13 cellular contexts compared by ENCODE assay signal in genomic region chr10:114518401-114519305, GRCh38.
DNase-seq lines count a peak whose midpoint lies in the region; ATAC-seq and TF ChIP-seq lines count a peak whose summit lies in the region.
"Had no signal": no experiment of that assay in that cellular context is flagged by ENCODE, and none has a peak within 500 bp of the region (broad histone marks: within the 10 kb centered on the region; RNA-seq: fewer than 3 reads in every experiment).

No MANE protein-coding gene starts in this region.

- peak overlapping the region; percentile 48 to 84 for H3K27ac ChIP-seq in lung (ENCODE audit: low read depth in 1 of 2, low read length in 1 of 2)
- H3K27ac ChIP-seq in ascending aorta = no peak overlapping the region
- no peak overlapping the region for H3K27ac ChIP-seq in mesendoderm (ENCODE audit: low read depth, low read length)

- no peaks in the 10 kb centered on the region for H3K9me3 ChIP-seq in lung (ENCODE audit: control insufficient read depth in 2 of 2, insufficient read depth in 1 of 2, low read length in 1 of 2)
- no peaks in the 10 kb centered on the region for H3K9me3 ChIP-seq in ascending aorta
- H3K9me3 ChIP-seq: ovary had no signal

- peak overlapping the region; percentile 81 for H3K27ac Mint-ChIP-seq in stimulated activated naive CD8-positive, alpha-beta T cell treated with anti-CD3 and anti-CD28 coated beads, Interleukin-15, Interleukin-2, amounts not matched to agents 100 ng/mL and 50 ng/mL, for 24 hours
- H3K27ac Mint-ChIP-seq in activated naive CD8-positive, alpha-beta T cell treated with anti-CD3 and anti-CD28 coated beads, Interleukin-2, amount 50 U/mL, for 24 hours = peak overlapping the region; percentile 88
- H3K27ac Mint-ChIP-seq: dendritic cell treated with granulocyte-macrophage colony-stimulating factor and Interleukin-4, amounts not matched to agents 40 ng/mL and 50 ng/mL, for 4 days had no signal

- peak overlapping the region; percentile 63 for H3K4me3 Mint-ChIP-seq in stimulated activated naive CD8-positive, alpha-beta T cell treated with anti-CD3 and anti-CD28 coated beads, Interleukin-15, Interleukin-2, amounts not matched to agents 100 ng/mL and 50 ng/mL, for 24 hours
- peak overlapping the region; percentile 29 for H3K4me3 Mint-ChIP-seq in activated naive CD8-positive, alpha-beta T cell treated with anti-CD3 and anti-CD28 coated beads, Interleukin-2, amount 50 U/mL, for 24 hours
- H3K4me3 Mint-ChIP-seq: dendritic cell treated with granulocyte-macrophage colony-stimulating factor and Interleukin-4, amounts not matched to agents 40 ng/mL and 50 ng/mL, for 4 days had no signal

- ATAC-seq in stimulated activated naive CD8-positive, alpha-beta T cell treated with anti-CD3 and anti-CD28 coated beads, Interleukin-15, Interleukin-2, amounts not matched to agents 100 U/mL and 50 U/mL, for 24 hours = no peak
- ATAC-seq in activated naive CD8-positive, alpha-beta T cell treated with anti-CD3 and anti-CD28 coated beads, Interleukin-2, amount 50 U/mL, for 24 hours = no peak
- no peak for ATAC-seq in lung (ENCODE audit: insufficient read depth, low FRiP score)

- H3K9me3 Mint-ChIP-seq in stimulated activated naive CD8-positive, alpha-beta T cell treated with anti-CD3 and anti-CD28 coated beads, Interleukin-15, Interleukin-2, amounts not matched to agents 100 ng/mL and 50 ng/mL, for 24 hours = no peaks in the 10 kb centered on the region
- H3K9me3 Mint-ChIP-seq in activated naive CD8-positive, alpha-beta T cell treated with anti-CD3 and anti-CD28 coated beads, Interleukin-2, amount 50 U/mL, for 24 hours = no peaks in the 10 kb centered on the region
- H3K9me3 Mint-ChIP-seq: dendritic cell treated with granulocyte-macrophage colony-stimulating factor and Interleukin-4, amounts not matched to agents 40 ng/mL and 50 ng/mL, for 4 days; IgD-negative memory B cell; T-helper 1 cell treated with Interleukin-12 subunit alpha and Interleukin-12 subunit beta and Interleukin-4 antibody, amounts not matched to agents 30 μg/mL and 1 μg/mL, for 36 hours had no signal

- H2BK120ac ChIP-seq in mesendoderm (ENCODE audit: low read depth, low read length) = no peak overlapping the region

- H3K27me3 ChIP-seq in lung (ENCODE audit: control insufficient read depth, insufficient read depth) (no peaks in the 10 kb centered on the region), ascending aorta (no peaks in the 10 kb centered on the region), mesendoderm (ENCODE audit: insufficient read depth, low read length, poor library complexity) (no peaks in the 10 kb centered on the region)
- H3K27me3 ChIP-seq: ovary had no signal

- no peak overlapping the region for H3K4ac ChIP-seq in mesendoderm (ENCODE audit: low read depth, low read length)

- H3K4me1 ChIP-seq in lung (ENCODE audit: control insufficient read depth in 2 of 2, insufficient read depth in 2 of 2, low read length in 2 of 2) (peaks cover 5 to 41% of the 10 kb centered on the region in 2 donors), ascending aorta (peaks cover 0 to 6% of the 10 kb centered on the region in 2 donors), mesendoderm (ENCODE audit: control insufficient read depth, low read depth, low read length) (peaks cover 12% of the 10 kb centered on the region)

- no peak overlapping the region for H3K4me2 ChIP-seq in mesendoderm (ENCODE audit: low read length)

- no peak overlapping the region for H3K9ac ChIP-seq in mesendoderm (ENCODE audit: low read length)

- no peak for TF ChIP-seq CTCF in lung (IDR thresholded peaks at IDR 0.05; ENCODE audit: control extremely low read depth, extremely low read depth)
- TF ChIP-seq CTCF in ascending aorta (IDR thresholded peaks at IDR 0.05) = no peak

- DNase-seq in stimulated activated naive CD8-positive, alpha-beta T cell treated with anti-CD3 and anti-CD28 coated beads, Interleukin-15, Interleukin-2, amounts not matched to agents 100 U/mL and 50 U/mL, for 24 hours = no peak
- no peak for DNase-seq in activated naive CD8-positive, alpha-beta T cell treated with anti-CD3 and anti-CD28 coated beads, Interleukin-2, amount 50 U/mL, for 24 hours
- DNase-seq in lung (ENCODE audit: low spot score) (no peak), ascending aorta (ENCODE audit: low spot score in 2 of 2) (no peak), cerebellar nuclear complex (lab: John Stamatoyannopoulos, UW) (no peak), mesendoderm (no peak), T-helper 9 cell (no peak)
- DNase-seq: NCI-H2227 treated with DMSO at 0.1 percent for 48 hours had no signal

- H2BK5ac ChIP-seq in mesendoderm (ENCODE audit: low read length) = no peak overlapping the region

- intact Hi-C loops in ascending aorta (cut with DNase I) = no loop called here

- no peak overlapping the region for H4K5ac ChIP-seq in mesendoderm (ENCODE audit: low read length)

- H3K23ac ChIP-seq in mesendoderm (ENCODE audit: low read length) = no peak overlapping the region

- 79 to 83% methylated on average over 4 of the region's 4 CpGs for WGBS in lung, 2 donors
- WGBS in mesendoderm (ENCODE audit: extremely low coverage, insufficient coverage, low lambda C conversion rate) = no CpG with 5 or more reads among the region's 4 CpGs

- H3K27me3 Mint-ChIP-seq in stimulated activated naive CD8-positive, alpha-beta T cell treated with anti-CD3 and anti-CD28 coated beads, Interleukin-15, Interleukin-2, amounts not matched to agents 100 ng/mL and 50 ng/mL, for 24 hours = no peaks in the 10 kb centered on the region
- no peaks in the 10 kb centered on the region for H3K27me3 Mint-ChIP-seq in activated naive CD8-positive, alpha-beta T cell treated with anti-CD3 and anti-CD28 coated beads, Interleukin-2, amount 50 U/mL, for 24 hours
- H3K27me3 Mint-ChIP-seq: IgD-negative memory B cell had no signal

- H3K79me2 ChIP-seq in mesendoderm (ENCODE audit: control insufficient read depth, insufficient read depth, low read length) = peaks cover 18% of the 10 kb centered on the region

- no peak overlapping the region for H3K18ac ChIP-seq in mesendoderm (ENCODE audit: low read length)

- H3K4me1 Mint-ChIP-seq in stimulated activated naive CD8-positive, alpha-beta T cell treated with anti-CD3 and anti-CD28 coated beads, Interleukin-15, Interleukin-2, amounts not matched to agents 100 ng/mL and 50 ng/mL, for 24 hours (ENCODE audit: low read depth) = peaks cover 100% of the 10 kb centered on the region
- peaks cover 97% of the 10 kb centered on the region for H3K4me1 Mint-ChIP-seq in activated naive CD8-positive, alpha-beta T cell treated with anti-CD3 and anti-CD28 coated beads, Interleukin-2, amount 50 U/mL, for 24 hours

- H3K79me1 ChIP-seq in mesendoderm (ENCODE audit: low read length) = peaks cover 9% of the 10 kb centered on the region

- no peak overlapping the region for H2AK5ac ChIP-seq in mesendoderm (ENCODE audit: low read length)

- H3K36me3 Mint-ChIP-seq in stimulated activated naive CD8-positive, alpha-beta T cell treated with anti-CD3 and anti-CD28 coated beads, Interleukin-15, Interleukin-2, amounts not matched to agents 100 ng/mL and 50 ng/mL, for 24 hours (ENCODE audit: low read depth) = peaks cover 5% of the 10 kb centered on the region
- no peaks in the 10 kb centered on the region for H3K36me3 Mint-ChIP-seq in activated naive CD8-positive, alpha-beta T cell treated with anti-CD3 and anti-CD28 coated beads, Interleukin-2, amount 50 U/mL, for 24 hours (ENCODE audit: low read depth)

- H3K4me3 ChIP-seq in lung (no peak overlapping the region), ascending aorta (no peak overlapping the region), mesendoderm (ENCODE audit: low read length) (no peak overlapping the region)
- H3K4me3 ChIP-seq: ovary had no signal

- H4K8ac ChIP-seq in mesendoderm (ENCODE audit: low read depth, low read length) = no peak overlapping the region

- no peak overlapping the region for H2BK15ac ChIP-seq in mesendoderm (replicated peaks; ENCODE audit: low read depth)

- no peak overlapping the region for H3K56ac ChIP-seq in mesendoderm (ENCODE audit: low read length)

- no peaks in the 10 kb centered on the region for H3K36me3 ChIP-seq in lung (ENCODE audit: control insufficient read depth in 2 of 2, insufficient read depth in 2 of 2, low read length in 2 of 2)
- H3K36me3 ChIP-seq in ascending aorta = no peaks in the 10 kb centered on the region
- no peaks in the 10 kb centered on the region for H3K36me3 ChIP-seq in mesendoderm (ENCODE audit: control insufficient read depth, insufficient read depth, low read length)
- H3K36me3 ChIP-seq: ovary had no signal

Comparison
In these comparisons a context has a peak if more than half of its experiments do, and no peak if none do; other contexts are left out.
1. H3K27ac ChIP-seq: peak in lung (2 of 2); none in ascending aorta (0 of 2) and mesendoderm (single experiment).